ENCODE assay signal across 8 cellular contexts in genomic region chr2:19358242-19359020, GRCh38. TPM values are rescaled to one million over a fixed set of nuclear protein-coding genes. Genes with fewer than 3 reads are reported as not detected.
DNase-seq lines count a peak whose midpoint lies in the region; ATAC-seq and TF ChIP-seq lines count a peak whose summit lies in the region.

Gene OSR1 (minus strand): TSS chr2:19358623. CDS start chr2:19353805, 4,818 bp downstream.

- DNase-seq in GM23248 (peak; percentile 88), NCI-H510A treated with DMSO at 0.1 percent for 48 hours (lab: John Stamatoyannopoulos, UW) (peak; percentile 57), mammary epithelial cell (peak; percentile 74), left colon (peak; percentile 52 to 57), SIG-M5 (lab: John Stamatoyannopoulos, UW) (no peak), KG1 (lab: John Stamatoyannopoulos, UW) (no peak)

- no peak within 1 kb of the TSS for H3K27ac ChIP-seq in GM23248
- H3K27ac ChIP-seq in mammary epithelial cell (ENCODE audit: insufficient read depth, low read depth, low read length) = peak within 1 kb of the TSS; percentile 67

- H3K9ac ChIP-seq in GM23248 (peak within 1 kb of the TSS; percentile 71), mammary epithelial cell (ENCODE audit: insufficient read depth, low read length) (peak within 1 kb of the TSS; percentile 83)

- H3K27me3 ChIP-seq in GM23248 (replicated peaks; ENCODE audit: insufficient read depth) = no peaks in the 10 kb centered on the region
- no peaks in the 10 kb centered on the region for H3K27me3 ChIP-seq in mammary epithelial cell (ENCODE audit: insufficient read depth, low read length)

- H3K4me2 ChIP-seq in GM23248 (ENCODE audit: unreplicated experiment) (peak within 1 kb of the TSS; percentile 94), mammary epithelial cell (ENCODE audit: insufficient read depth, low read depth, low read length) (peak within 1 kb of the TSS; percentile 99)

- H4K20me1 ChIP-seq in GM23248 (ENCODE audit: insufficient read depth) = no peaks in the 10 kb centered on the region
- no peaks in the 10 kb centered on the region for H4K20me1 ChIP-seq in mammary epithelial cell (ENCODE audit: insufficient read depth, low read length)

- H3F3A ChIP-seq in GM23248 (ENCODE audit: insufficient read depth) = peaks cover 9% of the 10 kb centered on the region; the same call in 1 of the 2 replicates

- H3K4me1 ChIP-seq in GM23248 (ENCODE audit: insufficient read depth) = peaks cover 7% of the 10 kb centered on the region
- peaks cover 30% of the 10 kb centered on the region for H3K4me1 ChIP-seq in mammary epithelial cell (ENCODE audit: insufficient read depth, low read length)

- in situ Hi-C loops in GM23248 (cut with MboI) (loop anchor here (10.0 kb wide), 2 partner anchors 464 to 924 kb away; no protein-coding TSS in a partner anchor), mammary epithelial cell (cut with MboI; ENCODE audit: low sequenced_read_pairs in 2 of 2) (loop anchor here (10.0 to 25.0 kb wide), 3 partner anchors 484 to 924 kb away; no protein-coding TSS in a partner anchor)

- H2AFZ ChIP-seq in GM23248 (peak within 1 kb of the TSS; percentile 81), mammary epithelial cell (ENCODE audit: low read depth, low read length) (peak within 1 kb of the TSS; percentile 94)

- 3% methylated on average over 41 to 51 of the region's 51 CpGs for WGBS in GM23248 (ENCODE audit: low coverage in 1 of 2, low lambda C conversion rate in 2 of 2, missing lambda C conversion rate in 2 of 2), 2 experiments
- WGBS in mammary epithelial cell (ENCODE audit: low coverage, missing lambda C conversion rate) = 1% methylated on average over 23 of the region's 51 CpGs

- H3K9me2 ChIP-seq in GM23248 (ENCODE audit: insufficient read depth) = no peaks in the 10 kb centered on the region

- H3K9me3 ChIP-seq in GM23248 (ENCODE audit: low read depth) = no peaks in the 10 kb centered on the region
- no peaks in the 10 kb centered on the region for H3K9me3 ChIP-seq in mammary epithelial cell (replicated peaks; ENCODE audit: insufficient read depth, low read length)

- H3K4me3 ChIP-seq in GM23248 (peak within 1 kb of the TSS; percentile 85), mammary epithelial cell (replicated peaks in 1 of 3; ENCODE audit: insufficient read depth in 1 of 3, low read depth in 2 of 3, low read length in 3 of 3) (peak within 1 kb of the TSS; percentile 71 to 90 (median 89))

- intact Hi-C loops in mammary epithelial cell (cut with micrococcal nuclease) (loop anchor here (5.0 to 10.0 kb wide), 2 partner anchors 124 to 236 kb away; no protein-coding TSS in a partner anchor), left colon (cut with DNase I, micrococcal nuclease) (no loop called here)

- ATAC-seq in left colon (peak; percentile 46), HG02571 (IDR thresholded peaks at IDR 0.05; ENCODE audit: unreplicated experiment) (no peak)

- BruUV-seq in mammary epithelial cell (replicated peaks; lab: Mats Ljungman, UMichigan) = TSS peak; percentile 41

- CTCF ChIA-PET in mammary epithelial cell (lab: Charles Lee; ENCODE audit: low non-redundant PET) = interaction anchor here (0.8 kb wide), 1 partner anchor 838 kb away, joined by 4 read pairs; no protein-coding TSS in a partner anchor

- dilution Hi-C loops in mammary epithelial cell (cut with HindIII; ENCODE audit: low sequenced_read_pairs) = no loop called here

- H3K79me2 ChIP-seq in GM23248 (ENCODE audit: insufficient read depth) (peaks cover 46% of the 10 kb centered on the region), mammary epithelial cell (ENCODE audit: insufficient read depth, low read length) (peaks cover 50% of the 10 kb centered on the region)

- TF ChIP-seq CTCF in mammary epithelial cell (conservative IDR thresholded peaks at IDR 0.05 in 1 of 2, IDR thresholded peaks at IDR 0.05 in 1 of 2; ENCODE audit: extremely low read depth in 1 of 2, insufficient read depth in 1 of 2, low read depth in 1 of 2, low read length in 2 of 2) (no peak), subcutaneous adipose tissue (IDR thresholded peaks at IDR 0.05; ENCODE audit: low read depth) (no peak)

- H3K36me3 ChIP-seq in GM23248 (ENCODE audit: low read depth) (no peaks in the 10 kb centered on the region), mammary epithelial cell (ENCODE audit: insufficient read depth, low read length) (no peaks in the 10 kb centered on the region)

RNA-seq across cellular contexts. Expression of gene OSR1, which starts in this region (rescaled TPM):
- total RNA-seq in GM23248 (2014; rRNA removed; shearing (Covaris generic)) = 9.1 and 16.9 TPM in 2 replicates
- polyA plus RNA-seq in GM23248 (2016; fragmentation: Nextera tagmentation; extraction: Ambion mirVana) (21.1 and 22.7 TPM in 2 replicates), mammary epithelial cell (31.8 TPM)
- total RNA-seq in mammary epithelial cell (10 to 100 TPM; 37.8 to 45.9 TPM), left colon (1 to 10 TPM; 1.3 to 4.1 TPM), subcutaneous adipose tissue (10 to 100 TPM in 3 of 4 donors, 1 to 10 TPM in 1; 4.1 to 16.3 (median 13.9) TPM)
- 19.6 TPM for polyA minus RNA-seq in mammary epithelial cell

Comparison
In these comparisons a context has a peak if more than half of its experiments do, and no peak if none do; other contexts are left out.
1. DNase-seq: peak in GM23248 (single experiment), NCI-H510A treated with DMSO at 0.1 percent for 48 hours (single experiment), mammary epithelial cell (single experiment) and left colon (2 of 2); none in SIG-M5 (single experiment) and KG1 (single experiment).